In the genomic region with DNA sequence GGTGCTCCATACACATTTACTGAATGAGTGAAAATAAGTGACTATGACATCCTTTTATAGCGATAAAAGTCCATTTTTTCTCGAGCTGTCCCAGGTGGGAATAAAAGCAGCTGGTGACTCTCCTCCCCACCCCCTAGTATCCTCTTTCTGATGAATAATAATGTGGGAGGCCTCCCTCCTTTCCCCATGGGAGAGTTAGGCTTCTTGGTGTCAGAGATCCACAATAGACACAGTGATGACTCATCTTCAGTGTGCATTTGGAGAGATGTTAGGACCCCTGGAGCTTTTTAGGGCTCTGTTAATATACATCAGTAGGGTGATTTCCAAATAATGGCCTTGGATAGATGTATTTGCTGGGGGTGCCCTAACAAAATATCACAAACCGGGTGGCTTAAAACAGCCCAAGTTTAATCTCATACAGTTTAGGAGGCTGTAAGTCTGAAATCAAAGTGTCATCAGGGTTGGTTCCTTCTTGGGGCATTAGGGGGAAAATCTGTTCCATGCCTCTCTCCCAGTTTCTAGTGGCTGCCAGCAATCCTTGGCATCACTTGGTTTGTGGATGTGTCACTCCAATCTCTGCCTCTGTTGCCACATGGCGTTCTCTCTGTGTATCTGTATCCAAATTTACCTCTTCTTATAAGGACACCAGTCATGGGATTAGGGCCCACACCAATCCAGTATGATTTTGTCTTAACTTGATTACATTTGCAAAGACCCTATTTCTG, we compare ENCODE assay signal across 15 cellular contexts. TPM values are rescaled to one million over a fixed set of nuclear protein-coding genes. Genes with fewer than 3 reads are reported as not detected.
A peak's percentile ranks its signal among the peaks of the same experiment; 100 is the strongest.
DNase-seq lines count a peak whose midpoint lies in the region; ATAC-seq, FAIRE-seq and TF ChIP-seq lines count a peak whose summit lies in the region.
"Had no signal": no experiment of that assay in that cellular context is flagged by ENCODE, and none has a peak within 500 bp of the region (broad histone marks: within the 10 kb centered on the region; RNA-seq: fewer than 3 reads in every experiment).

No MANE protein-coding gene starts in this region.

- 60% methylated on average over 4 of the region's 4 CpGs for WGBS in A549 (ENCODE audit: missing lambda C conversion rate)
- 52 to 55% methylated on average over 4 of the region's 4 CpGs for WGBS in GM23248 (ENCODE audit: low coverage in 1 of 2, low lambda C conversion rate in 2 of 2, missing lambda C conversion rate in 2 of 2), 2 experiments

- H3K4me2 ChIP-seq in A549 (no peak overlapping the region), GM23248 (ENCODE audit: unreplicated experiment) (peak overlapping the region; percentile 43)

- peaks cover 34% of the 10 kb centered on the region for H3F3A ChIP-seq in GM23248 (ENCODE audit: insufficient read depth)

- no peak for DNase-seq in A549 (ENCODE audit: low read depth in 1 of 2, low spot score in 1 of 2)
- DNase-seq in GM23248 = peak; percentile 89
- DNase-seq in T1000 (lab: John Stamatoyannopoulos, UW) = peak; percentile 38
- peak; percentile 48 for DNase-seq in glomerular visceral epithelial cell (ENCODE audit: extremely low spot score)
- no peak for DNase-seq in omental fat pad (ENCODE audit: low spot score)
- DNase-seq in SIG-M5 (lab: John Stamatoyannopoulos, UW) = no peak
- DNase-seq: CD8-positive, alpha-beta memory T cell; H9; KBM-7; left colon; NCI-H526 treated with DMSO at 0.1 percent for 48 hours; T-helper 17 cell; tibial artery had no signal

- H3K9me2 ChIP-seq in GM23248 (ENCODE audit: insufficient read depth) = no peaks in the 10 kb centered on the region

- POLR2A ChIA-PET in A549 (lab: Yijun Ruan, JAX) = no interaction called here

- FAIRE-seq in A549 (lab: Jason Lieb, UNC) = no peak

- ATAC-seq in A549 (no peak), omental fat pad (ENCODE audit: low FRiP score) (no peak), HG03045 (IDR thresholded peaks at IDR 0.05; ENCODE audit: unreplicated experiment) (no peak), HG03280 (IDR thresholded peaks at IDR 0.05; ENCODE audit: unreplicated experiment) (no peak)
- ATAC-seq: left colon, T-helper 17 cell had no signal

- no peaks in the 10 kb centered on the region for H3K27me3 ChIP-seq in GM23248 (replicated peaks; ENCODE audit: insufficient read depth)
- H3K27me3 ChIP-seq: tibial artery had no signal

- no peaks in the 10 kb centered on the region for H4K20me1 ChIP-seq in GM23248 (ENCODE audit: insufficient read depth)

- TF ChIP-seq RAD21 in A549 (conservative IDR thresholded peaks at IDR 0.05 in 1 of 2, IDR thresholded peaks at IDR 0.05 in 1 of 2) = no peak

- H2AFZ ChIP-seq in GM23248 = no peak overlapping the region

- H3K9ac ChIP-seq in GM23248 = no peak overlapping the region

- TF ChIP-seq POLR2A in A549 (IDR thresholded peaks at IDR 0.05; ENCODE audit: low read length) = no peak

- H3K4me1 ChIP-seq in A549 = peaks cover 21% of the 10 kb centered on the region; the same call in 2 of the 3 replicates
- peaks cover 41% of the 10 kb centered on the region for H3K4me1 ChIP-seq in GM23248 (ENCODE audit: insufficient read depth)

- H3K4me3 ChIP-seq in A549 (no peak overlapping the region), GM23248 (no peak overlapping the region)
- H3K4me3 ChIP-seq: tibial artery had no signal

- H3K36me3 ChIP-seq in GM23248 (ENCODE audit: low read depth) = no peaks in the 10 kb centered on the region
- H3K36me3 ChIP-seq: tibial artery had no signal

- TF ChIP-seq CTCF in A549 (IDR thresholded peaks at IDR 0.05) = no peak
- no peak for TF ChIP-seq CTCF in omental fat pad (IDR thresholded peaks at IDR 0.05)

- H3K9me3 ChIP-seq in A549 (no peaks in the 10 kb centered on the region), GM23248 (ENCODE audit: low read depth) (no peaks in the 10 kb centered on the region)
- H3K9me3 ChIP-seq: tibial artery had no signal

- H3K27ac ChIP-seq in A549 (no peak overlapping the region), GM23248 (peak overlapping the region; percentile 44)
- H3K27ac ChIP-seq: tibial artery had no signal

- TF ChIP-seq EP300 in A549 (IDR thresholded peaks at IDR 0.05) = no peak

- CTCF ChIA-PET in A549 (lab: Yijun Ruan, JAX) = interaction anchor here (1.2 kb wide), 1 partner anchor 20 kb away, joined by 3 read pairs; no protein-coding TSS in a partner anchor

- in situ Hi-C loops in GM23248 (cut with MboI) = no loop called here

- H3K79me2 ChIP-seq in GM23248 (ENCODE audit: insufficient read depth) = no peaks in the 10 kb centered on the region

TF ChIP-seq in A549, 52 proteins besides CTCF, POLR2A, EP300 and RAD21:
- TF ChIP-seq MYC (IDR thresholded peaks at IDR 0.05; ENCODE audit: borderline replicate concordance, low read length) (no peak), FOSB (CRISPR knock-in tag; IDR thresholded peaks at IDR 0.05) (no peak), EHMT2 (IDR thresholded peaks at IDR 0.05; ENCODE audit: low read depth) (no peak), HEYL (CRISPR knock-in tag; IDR thresholded peaks at IDR 0.05) (no peak), FOSL2 (IDR thresholded peaks at IDR 0.05) (no peak), FOSL2 (CRISPR knock-in tag; IDR thresholded peaks at IDR 0.05) (peak; percentile 34; the same call in 1 of the 2 replicates), GATA3 (IDR thresholded peaks at IDR 0.05; ENCODE audit: borderline replicate concordance) (no peak)
- TF ChIP-seq, protein P1, sequence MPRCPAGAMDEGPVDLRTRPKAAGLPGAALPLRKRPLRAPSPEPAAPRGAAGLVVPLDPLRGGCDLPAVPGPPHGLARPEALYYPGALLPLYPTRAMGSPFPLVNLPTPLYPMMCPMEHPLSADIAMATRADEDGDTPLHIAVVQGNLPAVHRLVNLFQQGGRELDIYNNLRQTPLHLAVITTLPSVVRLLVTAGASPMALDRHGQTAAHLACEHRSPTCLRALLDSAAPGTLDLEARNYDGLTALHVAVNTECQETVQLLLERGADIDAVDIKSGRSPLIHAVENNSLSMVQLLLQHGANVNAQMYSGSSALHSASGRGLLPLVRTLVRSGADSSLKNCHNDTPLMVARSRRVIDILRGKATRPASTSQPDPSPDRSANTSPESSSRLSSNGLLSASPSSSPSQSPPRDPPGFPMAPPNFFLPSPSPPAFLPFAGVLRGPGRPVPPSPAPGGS (IDR thresholded peaks at IDR 0.05) = no peak
TF ChIP-seq in A549: peak in this region for 1.

RNA-seq across cellular contexts. Expression of gene PHC2, which starts 4.4 kb away (rescaled TPM):
- polyA plus RNA-seq in A549 (2011; rRNA removed) = 33.2 and 42.3 TPM in 2 replicates
- polyA plus RNA-seq in A549 (2012; cell fraction: cytosol; rRNA removed) = 47.3 and 54.9 TPM in 2 replicates
- polyA plus RNA-seq in A549 (2012; cell fraction: nucleus; rRNA removed) = 45.2 and 48.9 TPM in 2 replicates
- polyA plus RNA-seq in A549 (2017; fragmentation: RNase III; extraction: RNeasy Plus Mini Kit Qiagen cat#74134 plus additional on column Dnase treatment) = 29.9 to 34.8 TPM (median 33.7 TPM) in 3 replicates
- 40.5 and 46.5 TPM in 2 replicates for polyA minus RNA-seq in A549 (2011; rRNA and poly(A)+ RNA removed)
- total RNA-seq in GM23248 (2014; rRNA removed; shearing (Covaris generic)) = 74.7 and 82.2 TPM in 2 replicates
- 15.1 and 15.4 TPM in 2 replicates for polyA plus RNA-seq in GM23248 (2016; fragmentation: Nextera tagmentation; extraction: Ambion mirVana)
- total RNA-seq in omental fat pad = 100 to 1,000 TPM; 109 to 214 (median 150) TPM

RNA-seq across cellular contexts. Expression of gene ZSCAN20, which starts 37.2 kb away (rescaled TPM):
- polyA plus RNA-seq in A549 (2011; rRNA removed) (1.9 and 2.1 TPM in 2 replicates), A549 (2017; fragmentation: RNase III; extraction: RNeasy Plus Mini Kit Qiagen cat#74134 plus additional on column Dnase treatment) (1.3 to 1.5 TPM (median 1.4 TPM) in 3 replicates), GM23248 (2016; fragmentation: Nextera tagmentation; extraction: Ambion mirVana) (1.3 and 1.7 TPM in 2 replicates)
- 0.82 and 0.89 TPM in 2 replicates for polyA plus RNA-seq in A549 (2012; cell fraction: cytosol; rRNA removed)
- polyA plus RNA-seq in A549 (2012; cell fraction: nucleus; rRNA removed) = 1.0 and 1.5 TPM in 2 replicates
- 4.4 and 5.9 TPM in 2 replicates for polyA minus RNA-seq in A549 (2011; rRNA and poly(A)+ RNA removed)
- total RNA-seq in GM23248 (2014; rRNA removed; shearing (Covaris generic)) = 4.6 and 9.5 TPM in 2 replicates
- total RNA-seq in omental fat pad = 1 to 10 TPM; 2.2 to 7.4 (median 3.9) TPM

Comparison
In these comparisons a context has a peak if more than half of its experiments do, and no peak if none do; other contexts are left out.
1. DNase-seq: peak in GM23248 (single experiment), T1000 (single experiment) and glomerular visceral epithelial cell (single experiment); none in A549 (0 of 2), omental fat pad (single experiment) and SIG-M5 (single experiment).